22 cellular contexts compared by ENCODE assay signal in the genomic region with DNA sequence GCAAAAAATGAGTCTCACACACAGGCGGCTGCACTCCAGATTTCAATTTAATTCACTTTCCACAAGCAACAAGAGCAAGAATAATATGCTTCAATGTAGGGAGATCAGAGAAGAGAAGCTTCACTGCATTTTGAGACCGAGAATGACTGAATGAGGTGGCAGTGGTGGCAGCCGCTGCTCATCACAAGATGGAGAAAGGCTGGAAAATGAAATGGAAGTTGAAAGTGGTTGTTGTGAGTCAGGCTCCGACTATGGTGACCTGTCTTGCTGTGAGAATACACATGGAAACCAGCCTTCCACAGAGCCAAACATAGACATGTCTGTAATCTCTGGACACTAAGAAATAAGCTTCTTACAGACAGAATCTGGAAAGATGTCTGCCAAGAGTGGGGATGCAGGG.
DNase-seq lines count a peak whose midpoint lies in the region; ATAC-seq and TF ChIP-seq lines count a peak whose summit lies in the region.
"Had no signal": no experiment of that assay in that cellular context is flagged by ENCODE, and none has a peak within 500 bp of the region (broad histone marks: within the 10 kb centered on the region; RNA-seq: fewer than 3 reads in every experiment).

No MANE protein-coding gene starts in this region.

- H3K4me3 ChIP-seq in choroid plexus epithelial cell (ENCODE audit: low read depth, low read length) (no peak overlapping the region), prostate gland (no peak overlapping the region)
- H3K4me3 ChIP-seq: heart right ventricle had no signal

- no peak for ATAC-seq in GM18498 (IDR thresholded peaks at IDR 0.05; ENCODE audit: unreplicated experiment)
- ATAC-seq: heart right ventricle; left lobe of liver; natural killer cell; stimulated activated effector memory CD8-positive, alpha-beta T cell treated with anti-CD3 and anti-CD28 coated beads, Interleukin-12 subunit alpha, Interleukin-12 subunit beta, amount 100 ng/mL, for 72 hours had no signal

- 92% methylated on average over 4 of the region's 4 CpGs for WGBS in prostate gland

- no peaks in the 10 kb centered on the region for H3K4me1 ChIP-seq in prostate gland (replicated peaks)
- H3K4me1 ChIP-seq: heart right ventricle had no signal

- no peaks in the 10 kb centered on the region for H3K9me3 ChIP-seq in prostate gland
- H3K9me3 ChIP-seq: heart right ventricle had no signal

- H3K27me3 ChIP-seq in prostate gland (replicated peaks; ENCODE audit: insufficient read depth) = no peaks in the 10 kb centered on the region
- H3K27me3 ChIP-seq: heart right ventricle had no signal

- TF ChIP-seq POLR2A in prostate gland (IDR thresholded peaks at IDR 0.05) = no peak

- TF ChIP-seq CTCF in choroid plexus epithelial cell (conservative IDR thresholded peaks at IDR 0.05; ENCODE audit: low read depth, low read length) = no peak
- TF ChIP-seq CTCF in prostate gland (IDR thresholded peaks at IDR 0.05) = no peak

- DNase-seq in stimulated activated CD4-positive, alpha-beta T cell treated with anti-CD3 and anti-CD28 coated beads, Interleukin-15, amount 100 ng/mL, for 24 hours = peak; percentile 5
- DNase-seq in stimulated activated CD4-positive, alpha-beta T cell treated with anti-CD3 and anti-CD28 coated beads, Interleukin-4, amount 100 ng/mL, for 1 hour = no peak
- DNase-seq in HT1080 (ENCODE audit: low read depth) (peak; percentile 13), choroid plexus epithelial cell (ENCODE audit: low read depth) (peak; percentile 10), prostate gland (ENCODE audit: low spot score) (no peak)
- DNase-seq in activated effector memory CD4-positive, alpha-beta T cell treated with anti-CD3 and anti-CD28 coated beads, Interleukin-2, amount 50 U/mL, for 16 hours = no peak
- DNase-seq: activated gamma-delta T cell treated with Interleukin-2 at 50 U/mL for 16 hours; amygdala; caudate nucleus; CD4-positive, CD25-positive, alpha-beta regulatory T cell; DMS 273 treated with DMSO at 0.1 percent for 48 hours; heart right ventricle; MV-4-11; natural killer cell; NCI-H1930; NCI-H2227 treated with DMSO at 0.1 percent for 48 hours; NCI-H748 treated with DMSO at 0.1 percent for 48 hours; Right ventricle myocardium superior; SW 1271 had no signal

- H3K27ac ChIP-seq in prostate gland = no peak overlapping the region
- H3K27ac ChIP-seq: heart right ventricle had no signal

- no peaks in the 10 kb centered on the region for H3K36me3 ChIP-seq in prostate gland
- H3K36me3 ChIP-seq: heart right ventricle had no signal

- intact Hi-C loops in prostate gland (cut with DNase I) = no loop called here

Comparison
In these comparisons a context has a peak if more than half of its experiments do, and no peak if none do; other contexts are left out.
1. DNase-seq: peak in stimulated activated CD4-positive, alpha-beta T cell treated with anti-CD3 and anti-CD28 coated beads, Interleukin-15, amount 100 ng/mL, for 24 hours (single experiment), HT1080 (single experiment) and choroid plexus epithelial cell (single experiment); none in stimulated activated CD4-positive, alpha-beta T cell treated with anti-CD3 and anti-CD28 coated beads, Interleukin-4, amount 100 ng/mL, for 1 hour (single experiment), activated effector memory CD4-positive, alpha-beta T cell treated with anti-CD3 and anti-CD28 coated beads, Interleukin-2, amount 50 U/mL, for 16 hours (single experiment) and prostate gland (single experiment).